Comparison of ENCODE assay signal across 22 cellular contexts in genomic region chr7:74583630-74584029, GRCh38.
"Had no signal": no experiment of that assay in that cellular context is flagged by ENCODE, and none has a peak within 500 bp of the region (broad histone marks: within the 10 kb centered on the region; RNA-seq: fewer than 3 reads in every experiment).

No MANE protein-coding gene starts in this region.

- H3K27me3 ChIP-seq: ascending aorta, cardiac muscle cell, dorsolateral prefrontal cortex, suprapubic skin had no signal

- H3K36me3 Mint-ChIP-seq: activated CD8-positive, alpha-beta memory T cell treated with anti-CD3 and anti-CD28 coated beads, Interleukin-2, amount 10 ng/mL, durations not matched to agents 7 days and 5 days; naive B cell had no signal

- H3K27ac Mint-ChIP-seq: activated CD8-positive, alpha-beta memory T cell treated with anti-CD3 and anti-CD28 coated beads, Interleukin-2, amount 10 ng/mL, durations not matched to agents 7 days and 5 days; activated naive CD4-positive, alpha-beta T cell treated with anti-CD3 and anti-CD28 coated beads for 36 hours; activated T-helper 2 cell treated with anti-CD3 and anti-CD28 coated beads, Interferon-gamma antibody, Interleukin-2, Interleukin-4, amounts not matched to agents 10 μg/mL and 5 μg/mL and 100 μg/mL, durations not matched to agents 14 hours and 24 hours and 36 hours; naive B cell had no signal

- H3K4me1 Mint-ChIP-seq: activated CD8-positive, alpha-beta memory T cell treated with anti-CD3 and anti-CD28 coated beads, Interleukin-2, amount 10 ng/mL, durations not matched to agents 7 days and 5 days had no signal

- H3K27me3 Mint-ChIP-seq: activated CD8-positive, alpha-beta memory T cell treated with anti-CD3 and anti-CD28 coated beads, Interleukin-2, amount 10 ng/mL, durations not matched to agents 7 days and 5 days; naive B cell; type B pancreatic cell had no signal

- H3K4me3 ChIP-seq: ascending aorta, cardiac muscle cell, dorsolateral prefrontal cortex, lower lobe of right lung, skin epidermis, suprapubic skin had no signal

- H3K9me3 Mint-ChIP-seq: activated naive CD4-positive, alpha-beta T cell treated with anti-CD3 and anti-CD28 coated beads for 36 hours; activated T-helper 2 cell treated with anti-CD3 and anti-CD28 coated beads, Interferon-gamma antibody, Interleukin-2, Interleukin-4, amounts not matched to agents 10 μg/mL and 5 μg/mL and 100 μg/mL, durations not matched to agents 14 hours and 24 hours and 36 hours; naive B cell; type B pancreatic cell had no signal

- H3K27ac ChIP-seq: ascending aorta, dorsolateral prefrontal cortex, lower lobe of right lung, suprapubic skin had no signal

- DNase-seq: activated CD4-positive, alpha-beta T cell treated with anti-CD3 and anti-CD28 coated beads for 1 hour; activated CD4-positive, alpha-beta T cell treated with anti-CD3 and anti-CD28 coated beads, Interleukin-2, amount 50 U/mL, for 4 hours; activated CD8-positive, alpha-beta memory T cell treated with anti-CD3 and anti-CD28 coated beads, Interleukin-2, amount 10 ng/mL, durations not matched to agents 7 days and 5 days; activated naive CD4-positive, alpha-beta T cell treated with anti-CD3 and anti-CD28 coated beads for 36 hours; activated T-cell treated with anti-CD3 and anti-CD28 coated beads, Interleukin-2, amount 50 U/mL, for 1 hour; dorsolateral prefrontal cortex; head of caudate nucleus; left cardiac atrium; lower lobe of right lung; naive B cell; posterior cingulate gyrus; stimulated activated CD4-positive, alpha-beta T cell treated with anti-CD3 and anti-CD28 coated beads, Interleukin-4, amount 100 ng/mL, for 4 hours; stimulated activated CD8-positive, alpha-beta memory T cell treated with anti-CD3 and anti-CD28 coated beads, Interleukin-4, amount 100 ng/mL, for 48 hours; stimulated activated naive CD4-positive, alpha-beta T cell treated with Interleukin-2 at 50 U/mL for 16 hours; T-helper 1 cell; T1000 had no signal

- ATAC-seq: activated CD8-positive, alpha-beta memory T cell treated with anti-CD3 and anti-CD28 coated beads, Interleukin-2, amount 10 ng/mL, durations not matched to agents 7 days and 5 days; left cardiac atrium; lower lobe of right lung had no signal

- H3K9me3 ChIP-seq: ascending aorta, lower lobe of right lung, suprapubic skin had no signal

- H3K4me3 Mint-ChIP-seq: activated CD8-positive, alpha-beta memory T cell treated with anti-CD3 and anti-CD28 coated beads, Interleukin-2, amount 10 ng/mL, durations not matched to agents 7 days and 5 days; activated naive CD4-positive, alpha-beta T cell treated with anti-CD3 and anti-CD28 coated beads for 36 hours; naive B cell; type B pancreatic cell had no signal

- H3K36me3 ChIP-seq: ascending aorta, cardiac muscle cell, lower lobe of right lung, suprapubic skin had no signal
